ENCODE assay signal across 14 cellular contexts in genomic region chr4:165415910-165416309, GRCh38. TPM values are rescaled to one million over a fixed set of nuclear protein-coding genes. Genes with fewer than 3 reads are reported as not detected.
DNase-seq lines count a peak whose midpoint lies in the region; ATAC-seq and TF ChIP-seq lines count a peak whose summit lies in the region.
"Had no signal": no experiment of that assay in that cellular context is flagged by ENCODE, and none has a peak within 500 bp of the region (broad histone marks: within the 10 kb centered on the region; RNA-seq: fewer than 3 reads in every experiment).

No MANE protein-coding gene starts in this region.

- no peak overlapping the region for H3K27ac ChIP-seq in HEK293 (ENCODE audit: extremely low read depth, low read depth, low read length)
- peak overlapping the region; percentile 48 for H3K27ac ChIP-seq in caudate nucleus (ENCODE audit: low read depth, low read length)
- peak overlapping the region; percentile 55 for H3K27ac ChIP-seq in layer of hippocampus (ENCODE audit: low read depth, low read length)
- peak overlapping the region in 2 of 3 donors; percentile 44 to 63 for H3K27ac ChIP-seq in thyroid gland
- H3K27ac ChIP-seq: BLaER1 treated with 17β-estradiol and CSF1 and Interleukin-3, amounts not matched to agents 10 nM and 100 nM had no signal

- no peaks in the 10 kb centered on the region for H3K9me3 ChIP-seq in HEK293 (ENCODE audit: control insufficient read depth, insufficient read depth, low read depth, low read length)
- no peaks in the 10 kb centered on the region for H3K9me3 ChIP-seq in thyroid gland
- H3K9me3 ChIP-seq: BLaER1 treated with 17β-estradiol and CSF1 and Interleukin-3, amounts not matched to agents 10 nM and 100 nM had no signal

- no peak for TF ChIP-seq CTCF in HEK293 (tag by site-specific recombination; IDR thresholded peaks at IDR 0.05)
- no peak for TF ChIP-seq CTCF in thyroid gland (IDR thresholded peaks at IDR 0.05)

- no peaks in the 10 kb centered on the region; the same call in 1 of the 2 replicates for H3K4me1 ChIP-seq in HEK293 (ENCODE audit: control insufficient read depth, insufficient read depth, low read length)
- H3K4me1 ChIP-seq in thyroid gland: peaks cover 12 to 18% of the 10 kb centered on the region in 2 donors
- H3K4me1 ChIP-seq: BLaER1 treated with 17β-estradiol and CSF1 and Interleukin-3, amounts not matched to agents 10 nM and 100 nM had no signal

- intact Hi-C loops in thyroid gland (cut with DNase I): no loop called here

- POLR2A ChIA-PET in HEK293 (lab: Yijun Ruan, JAX): no interaction called here

- DNase-seq in caudate nucleus (lab: John Stamatoyannopoulos, UW) (peak in 1 of 61 donors; percentile 58), thyroid gland (peak; percentile 81 to 84), NCI-H1092 treated with DMSO at 0.1 percent for 48 hours (lab: John Stamatoyannopoulos, UW) (no peak), SKM-1 (lab: John Stamatoyannopoulos, UW; ENCODE audit: unreplicated experiment) (no peak)
- DNase-seq: DMS153, HCEC 1CT, NCI-H1694 treated with DMSO at 0.1 percent for 48 hours, NCI-H510A, SHP77 had no signal

- no peak overlapping the region for H3K4me3 ChIP-seq in HEK293 (ENCODE audit: low read depth, low read length)
- no peak overlapping the region for H3K4me3 ChIP-seq in thyroid gland (replicated peaks in 1 of 3)
- H3K4me3 ChIP-seq: BLaER1 treated with 17β-estradiol and CSF1 and Interleukin-3, amounts not matched to agents 10 nM and 100 nM had no signal

- H3K36me3 ChIP-seq in HEK293 (ENCODE audit: control insufficient read depth in 2 of 2, insufficient read depth in 1 of 2, low read length in 2 of 2) (no peaks in the 10 kb centered on the region), thyroid gland (no peaks in the 10 kb centered on the region)
- H3K36me3 ChIP-seq: BLaER1 treated with 17β-estradiol and CSF1 and Interleukin-3, amounts not matched to agents 10 nM and 100 nM had no signal

- WGBS in thyroid gland, 2 donors: 36 to 44% methylated on average over 10 of the region's 10 CpGs

- CTCF ChIA-PET in HEK293 (lab: Yijun Ruan, JAX): interaction anchor here (0.6 to 0.7 kb wide), 2 partner anchors 41 to 307 kb away, joined by 3 read pairs; no protein-coding TSS in a partner anchor

- no peak for ATAC-seq in GM18870 (IDR thresholded peaks at IDR 0.05; ENCODE audit: unreplicated experiment)
- ATAC-seq: SK-N-SH treated with all-trans-retinoic acid at 6 μM for 48 hours had no signal

- peak in 1 of 2 donors; percentile 15 for TF ChIP-seq POLR2A in thyroid gland (IDR thresholded peaks at IDR 0.05)

- no peaks in the 10 kb centered on the region for H3K27me3 ChIP-seq in layer of hippocampus (ENCODE audit: control insufficient read depth, insufficient read depth, low read length)
- no peaks in the 10 kb centered on the region for H3K27me3 ChIP-seq in thyroid gland
- H3K27me3 ChIP-seq: BLaER1 treated with 17β-estradiol and CSF1 and Interleukin-3, amounts not matched to agents 10 nM and 100 nM had no signal

TF ChIP-seq in HEK293, 187 proteins besides CTCF, POLR2A, EP300 and RAD21:
- no peak for TF ChIP-seq ZNF704 (tag by site-specific recombination; IDR thresholded peaks at IDR 0.05)
- TF ChIP-seq ZNF677 (tag by site-specific recombination; IDR thresholded peaks at IDR 0.05): no peak
- TF ChIP-seq AEBP2 (tag by site-specific recombination; IDR thresholded peaks at IDR 0.05; ENCODE audit: borderline replicate concordance): no peak
- TF ChIP-seq ZNF555 (tag by site-specific recombination; conservative IDR thresholded peaks at IDR 0.05): no peak
- TF ChIP-seq MZF1 (tag by site-specific recombination; IDR thresholded peaks at IDR 0.05; ENCODE audit: borderline replicate concordance): peak; percentile 54; the same call in 1 of the 2 replicates

RNA-seq across cellular contexts. Expression of gene CPE, which starts 37.1 kb away (rescaled TPM):
- 100 to 1,000 TPM; 159 to 334 (median 309) TPM for total RNA-seq in thyroid gland

Comparison
In these comparisons a context has a peak if more than half of its experiments do, and no peak if none do; other contexts are left out.
1. DNase-seq: peak in thyroid gland (2 of 2); none in NCI-H1092 treated with DMSO at 0.1 percent for 48 hours (single experiment) and SKM-1 (single experiment).